ENCODE assay signal across 8 cellular contexts in the genomic region with DNA sequence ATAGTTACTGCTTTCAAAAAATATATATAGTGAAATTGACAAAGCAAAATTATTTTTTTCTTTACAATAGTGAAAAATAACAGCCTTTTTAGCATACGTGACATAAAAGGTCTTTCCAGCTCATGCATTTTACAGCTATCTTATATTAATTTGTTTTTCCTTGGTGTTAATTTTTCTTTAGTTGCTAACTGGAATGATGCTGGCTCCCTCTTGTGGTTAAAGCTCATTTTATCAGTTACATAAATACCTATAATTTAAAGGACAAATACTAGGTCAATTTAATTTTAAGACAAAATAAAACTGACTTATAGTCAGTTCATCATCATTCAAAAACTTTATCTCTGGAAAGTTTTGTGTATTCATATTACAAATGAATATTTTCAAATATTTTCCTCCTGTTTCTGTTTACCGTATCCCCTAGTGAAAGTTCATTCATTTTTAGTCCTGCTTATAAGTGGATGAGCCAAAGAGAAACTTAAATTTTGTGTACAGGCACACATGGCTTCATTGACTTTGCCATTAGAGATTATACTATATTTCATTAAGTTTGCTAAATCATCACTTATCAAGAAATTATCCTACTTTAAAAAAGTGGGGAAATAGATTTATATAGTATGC. TPM values are rescaled to one million over a fixed set of nuclear protein-coding genes. Genes with fewer than 3 reads are reported as not detected.
DNase-seq lines count a peak whose midpoint lies in the region; ATAC-seq and TF ChIP-seq lines count a peak whose summit lies in the region.

No MANE protein-coding gene starts in this region.

- in situ Hi-C loops in brain microvascular endothelial cell (cut with HindIII; ENCODE audit: low pct_ligation_motif_present, low sequenced_read_pairs), result no loop called here

- peak; percentile 57 for TF ChIP-seq CTCF in brain microvascular endothelial cell (IDR thresholded peaks at IDR 0.05; ENCODE audit: low read depth, low read length, missing control alignments)

- H3K4me3 ChIP-seq in brain microvascular endothelial cell (ENCODE audit: low read depth, low read length), result no peak overlapping the region

- peaks cover 3% of the 10 kb centered on the region for H3K36me3 ChIP-seq in brain microvascular endothelial cell (replicated peaks)

- DNase-seq in DMS 273 (lab: John Stamatoyannopoulos, UW; ENCODE audit: unreplicated experiment) (peak; percentile 58), DMS 273 treated with DMSO at 0.1 percent for 48 hours (lab: John Stamatoyannopoulos, UW) (no peak), NAMALWA (ENCODE audit: low spot score) (peak; percentile 67), brain microvascular endothelial cell (no peak), lung microvascular endothelial cell (ENCODE audit: low read depth in 2 of 2) (peak; percentile 67 to 75)
- DNase-seq in central memory CD4-positive, alpha-beta T cell, result no peak

- no peaks in the 10 kb centered on the region for H3K27me3 ChIP-seq in brain microvascular endothelial cell (replicated peaks)

- ATAC-seq in GM21717 (IDR thresholded peaks at IDR 0.05; ENCODE audit: unreplicated experiment) (no peak), HG03139 (IDR thresholded peaks at IDR 0.05; ENCODE audit: unreplicated experiment) (no peak)

- H3K27ac ChIP-seq in brain microvascular endothelial cell, result no peak overlapping the region

RNA-seq across cellular contexts. Expression of gene ANAPC4, which starts 9.9 kb away (rescaled TPM):
- total RNA-seq in lung microvascular endothelial cell, result 16.8 and 20.8 TPM in 2 replicates

RNA-seq across cellular contexts. Expression of gene ZCCHC4, which starts 54.5 kb away (rescaled TPM):
- 4.1 and 6.7 TPM in 2 replicates for total RNA-seq in lung microvascular endothelial cell

Comparison
In these comparisons a context has a peak if more than half of its experiments do, and no peak if none do; other contexts are left out.
1. DNase-seq: peak in DMS 273 (single experiment), NAMALWA (single experiment) and lung microvascular endothelial cell (2 of 2); none in DMS 273 treated with DMSO at 0.1 percent for 48 hours (single experiment), brain microvascular endothelial cell (single experiment) and central memory CD4-positive, alpha-beta T cell (single experiment).